Comparison of ENCODE assay signal across 12 cellular contexts in the genomic region with DNA sequence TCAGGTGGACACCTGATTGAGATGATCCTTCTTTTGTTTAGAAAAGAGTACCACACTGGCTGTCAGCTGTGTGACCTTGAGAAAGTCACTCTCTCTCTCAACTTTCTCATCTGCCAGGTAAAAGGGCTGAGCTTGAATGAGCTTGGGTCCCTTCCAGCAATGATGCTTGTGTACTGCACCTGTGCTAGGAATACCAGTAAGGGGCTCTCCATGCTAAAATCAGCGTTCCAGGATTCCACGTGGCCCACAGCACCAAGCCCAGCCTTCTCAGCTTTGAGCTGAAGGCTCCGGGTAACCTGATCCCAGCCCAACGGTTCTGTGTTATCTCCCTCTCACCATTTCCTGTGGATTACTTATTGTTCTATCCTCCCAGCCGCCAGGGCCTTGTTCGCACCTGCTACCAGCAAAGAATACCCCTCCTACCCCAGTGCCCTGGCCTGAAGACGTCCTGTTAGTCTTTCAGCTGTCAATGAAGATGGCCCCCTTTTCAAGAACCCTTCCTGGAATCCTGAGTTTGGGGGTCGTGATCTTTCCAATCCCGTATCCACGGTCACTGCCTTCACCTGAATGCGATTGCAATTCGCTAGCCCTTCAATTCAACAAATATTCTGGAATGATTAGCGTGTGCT. TPM values are rescaled to one million over a fixed set of nuclear protein-coding genes. Genes with fewer than 3 reads are reported as not detected.
A peak's percentile ranks its signal among the peaks of the same experiment; 100 is the strongest.
DNase-seq lines count a peak whose midpoint lies in the region; ATAC-seq and TF ChIP-seq lines count a peak whose summit lies in the region.
"Had no signal": no experiment of that assay in that cellular context is flagged by ENCODE, and none has a peak within 500 bp of the region (broad histone marks: within the 10 kb centered on the region; RNA-seq: fewer than 3 reads in every experiment).

No MANE protein-coding gene starts in this region.

- in situ Hi-C loops in GM23248 (cut with MboI), result no loop called here

- TF ChIP-seq CTCF in Loucy (conservative IDR thresholded peaks at IDR 0.05; ENCODE audit: low read length) (no peak), endothelial cell (IDR thresholded peaks at IDR 0.05; ENCODE audit: unreplicated experiment) (no peak), prostate gland (IDR thresholded peaks at IDR 0.05) (no peak)

- H3K4me1 ChIP-seq in Loucy (ENCODE audit: insufficient read depth, low read length, poor library complexity, severe bottlenecking) (peaks cover 46% of the 10 kb centered on the region), GM23248 (ENCODE audit: insufficient read depth) (peaks cover 6% of the 10 kb centered on the region), prostate gland (replicated peaks) (no peaks in the 10 kb centered on the region)

- H3K9me3 Mint-ChIP-seq in endothelial cell (ENCODE audit: unreplicated experiment), result no peaks in the 10 kb centered on the region
- no peaks in the 10 kb centered on the region for H3K9me3 Mint-ChIP-seq in stimulated activated effector memory CD8-positive, alpha-beta T cell treated with anti-CD3 and anti-CD28 coated beads, Interleukin-12 subunit alpha, Interleukin-12 subunit beta, amount 100 ng/mL, for 72 hours

- peaks cover 21% of the 10 kb centered on the region for H3K27me3 Mint-ChIP-seq in endothelial cell (ENCODE audit: unreplicated experiment)

- 85 to 89% methylated on average over 13 of the region's 13 CpGs for WGBS in GM23248 (ENCODE audit: low coverage in 1 of 2, low lambda C conversion rate in 2 of 2, missing lambda C conversion rate in 2 of 2), 2 experiments
- 68% methylated on average over 13 of the region's 13 CpGs for WGBS in prostate gland

- H3K27ac Mint-ChIP-seq in endothelial cell (ENCODE audit: unreplicated experiment), result peak overlapping the region; percentile 80
- H3K27ac Mint-ChIP-seq in stimulated activated effector memory CD8-positive, alpha-beta T cell treated with anti-CD3 and anti-CD28 coated beads, Interleukin-12 subunit alpha, Interleukin-12 subunit beta, amount 100 ng/mL, for 72 hours, result no peak overlapping the region

- peak overlapping the region; percentile 68 for H3K4me2 ChIP-seq in Loucy (ENCODE audit: low read depth, low read length, poor library complexity, severe bottlenecking)
- no peak overlapping the region for H3K4me2 ChIP-seq in GM23248 (ENCODE audit: unreplicated experiment)

- H3K27me3 ChIP-seq in Loucy (ENCODE audit: insufficient read depth, low read length, poor library complexity, severe bottlenecking) (no peaks in the 10 kb centered on the region), GM23248 (replicated peaks; ENCODE audit: insufficient read depth) (no peaks in the 10 kb centered on the region), prostate gland (replicated peaks; ENCODE audit: insufficient read depth) (no peaks in the 10 kb centered on the region)

- H3K9ac ChIP-seq in Loucy (ENCODE audit: low read depth, low read length, poor library complexity, severe bottlenecking), result peak overlapping the region; percentile 76
- no peak overlapping the region for H3K9ac ChIP-seq in GM23248

- H3K36me3 ChIP-seq in Loucy (ENCODE audit: insufficient read depth, low read length), result no peaks in the 10 kb centered on the region
- H3K36me3 ChIP-seq in GM23248 (ENCODE audit: low read depth), result no peaks in the 10 kb centered on the region
- no peaks in the 10 kb centered on the region for H3K36me3 ChIP-seq in prostate gland

- H3K9me2 ChIP-seq in Loucy (replicated peaks; ENCODE audit: low read depth, low read length) (no peaks in the 10 kb centered on the region), GM23248 (ENCODE audit: insufficient read depth) (no peaks in the 10 kb centered on the region)

- H3K4me3 Mint-ChIP-seq in endothelial cell (ENCODE audit: unreplicated experiment), result peak overlapping the region; percentile 43
- H3K4me3 Mint-ChIP-seq in stimulated activated effector memory CD8-positive, alpha-beta T cell treated with anti-CD3 and anti-CD28 coated beads, Interleukin-12 subunit alpha, Interleukin-12 subunit beta, amount 100 ng/mL, for 72 hours, result no peak overlapping the region

- no peaks in the 10 kb centered on the region for H3K79me2 ChIP-seq in Loucy (ENCODE audit: insufficient read depth, low read length)
- H3K79me2 ChIP-seq in GM23248 (ENCODE audit: insufficient read depth), result no peaks in the 10 kb centered on the region

- ATAC-seq in stimulated activated effector memory CD8-positive, alpha-beta T cell treated with anti-CD3 and anti-CD28 coated beads, Interleukin-12 subunit alpha, Interleukin-12 subunit beta, amount 100 ng/mL, for 72 hours, result no peak
- ATAC-seq: right cardiac atrium had no signal

- TF ChIP-seq POLR2A in prostate gland (IDR thresholded peaks at IDR 0.05), result no peak

- intact Hi-C loops in prostate gland (cut with DNase I), result no loop called here

- DNase-seq in COR-L47 (lab: John Stamatoyannopoulos, UW) (peak; percentile 90), NCI-H526 treated with DMSO at 0.1 percent for 48 hours (lab: John Stamatoyannopoulos, UW) (peak; percentile 73), endothelial cell (ENCODE audit: low spot score) (peak; percentile 59), inferior parietal cortex (ENCODE audit: extremely low spot score) (no peak), GM23248 (no peak), prostate gland (ENCODE audit: low spot score) (no peak)
- no peak for DNase-seq in stimulated activated effector memory CD8-positive, alpha-beta T cell treated with anti-CD3 and anti-CD28 coated beads, Interleukin-12 subunit alpha, Interleukin-12 subunit beta, amount 100 ng/mL, for 72 hours (ENCODE audit: low spot score in 2 of 2)
- DNase-seq: HCEC 1CT, NCI-H1930, Right ventricle myocardium superior had no signal

- H3K4me1 Mint-ChIP-seq in endothelial cell (ENCODE audit: unreplicated experiment), result peaks cover 49% of the 10 kb centered on the region
- peaks cover 6% of the 10 kb centered on the region for H3K4me1 Mint-ChIP-seq in stimulated activated effector memory CD8-positive, alpha-beta T cell treated with anti-CD3 and anti-CD28 coated beads, Interleukin-12 subunit alpha, Interleukin-12 subunit beta, amount 100 ng/mL, for 72 hours

- peaks cover 9% of the 10 kb centered on the region for H3F3A ChIP-seq in Loucy (ENCODE audit: low read depth)
- H3F3A ChIP-seq in GM23248 (ENCODE audit: insufficient read depth), result peaks cover under 1% of the 10 kb centered on the region; the same call in 1 of the 2 replicates

- H3K27ac ChIP-seq in GM23248 (no peak overlapping the region), prostate gland (peak overlapping the region in 1 of 2 donors; percentile 85)

- no peaks in the 10 kb centered on the region for H3K9me3 ChIP-seq in Loucy (ENCODE audit: insufficient read depth, low read depth, low read length)
- H3K9me3 ChIP-seq in GM23248 (ENCODE audit: low read depth), result no peaks in the 10 kb centered on the region
- no peaks in the 10 kb centered on the region for H3K9me3 ChIP-seq in prostate gland

- H4K20me1 ChIP-seq in Loucy (ENCODE audit: insufficient read depth, low read length, poor library complexity, severe bottlenecking), result no peaks in the 10 kb centered on the region
- H4K20me1 ChIP-seq in GM23248 (ENCODE audit: insufficient read depth), result no peaks in the 10 kb centered on the region

- H3K36me3 Mint-ChIP-seq in endothelial cell (ENCODE audit: low read depth, unreplicated experiment), result peaks cover 10% of the 10 kb centered on the region
- no peaks in the 10 kb centered on the region for H3K36me3 Mint-ChIP-seq in stimulated activated effector memory CD8-positive, alpha-beta T cell treated with anti-CD3 and anti-CD28 coated beads, Interleukin-12 subunit alpha, Interleukin-12 subunit beta, amount 100 ng/mL, for 72 hours

- H3K4me3 ChIP-seq in Loucy (ENCODE audit: low read length, poor library complexity, severe bottlenecking) (peak overlapping the region; percentile 37), GM23248 (no peak overlapping the region), prostate gland (no peak overlapping the region)

- H2AFZ ChIP-seq in Loucy (ENCODE audit: low read length), result peak overlapping the region; percentile 69; the same call in 1 of the 2 replicates
- no peak overlapping the region for H2AFZ ChIP-seq in GM23248

RNA-seq across cellular contexts. Expression of gene CGNL1, which starts 54.2 kb away (rescaled TPM):
- total RNA-seq in endothelial cell (ENCODE audit: unreplicated experiment) (238 TPM), prostate gland (10 to 100 TPM; 49.0 to 65.6 TPM)
- total RNA-seq in GM23248 (2014; rRNA removed; shearing (Covaris generic)), result 0.11 and 0.13 TPM in 2 replicates
- polyA plus RNA-seq in GM23248 (2016; fragmentation: Nextera tagmentation; extraction: Ambion mirVana), result 0.04 and 0.11 TPM in 2 replicates

Comparison
In these comparisons a context has a peak if more than half of its experiments do, and no peak if none do; other contexts are left out.
1. DNase-seq: peak in COR-L47 (single experiment), NCI-H526 treated with DMSO at 0.1 percent for 48 hours (single experiment) and endothelial cell (single experiment); none in inferior parietal cortex (single experiment), GM23248 (single experiment), stimulated activated effector memory CD8-positive, alpha-beta T cell treated with anti-CD3 and anti-CD28 coated beads, Interleukin-12 subunit alpha, Interleukin-12 subunit beta, amount 100 ng/mL, for 72 hours (0 of 2) and prostate gland (single experiment).
2. RNA of gene CGNL1, which starts 54.2 kb away (total RNA-seq): 238 TPM in endothelial cell (single experiment) and 49.0 to 65.6 TPM in prostate gland; 0.11 to 0.13 TPM in GM23248; every median in the first group is over 10 times any median in the second.